Comparison of ENCODE assay signal across 1 cellular context in the genomic region with DNA sequence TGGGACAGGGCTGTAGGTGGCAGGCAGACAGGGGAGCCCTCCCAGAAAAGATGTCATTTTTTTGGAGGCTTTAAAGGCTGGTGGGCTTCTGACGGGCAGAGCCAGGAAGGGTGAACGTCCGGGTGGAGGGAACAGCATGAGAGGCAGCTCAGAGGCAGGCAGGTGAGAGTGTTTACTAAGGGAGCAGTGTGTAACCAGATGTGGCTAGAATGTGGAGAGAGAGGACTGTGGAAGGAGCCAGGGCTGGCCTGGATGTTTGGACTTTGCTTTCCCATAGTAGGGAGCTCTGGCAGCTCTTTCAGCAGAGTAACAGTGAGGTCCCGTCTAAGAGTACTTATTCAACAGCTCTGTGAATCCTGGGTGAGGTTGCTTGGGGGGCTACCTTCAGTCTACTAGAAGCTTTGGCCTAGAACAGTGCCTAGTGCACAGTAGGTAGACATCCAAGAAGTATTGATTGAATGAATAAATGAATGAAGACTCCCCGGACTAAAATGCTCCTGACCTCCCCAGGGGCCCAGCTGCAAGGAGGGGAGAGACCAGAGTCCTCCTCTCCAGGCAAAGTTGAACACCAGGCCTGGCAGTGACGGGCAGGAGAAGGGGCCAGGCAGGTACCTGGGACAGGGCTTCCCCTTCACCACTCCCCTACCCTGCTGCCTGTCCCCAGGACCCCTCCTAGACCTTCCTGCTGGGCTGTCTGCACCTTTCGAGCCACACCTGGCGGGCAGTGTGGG.
A peak's percentile ranks its signal among the peaks of the same experiment; 100 is the strongest.
TF ChIP-seq lines count a peak whose summit lies in the region.

No MANE protein-coding gene starts in this region.

TF ChIP-seq in HepG2, 621 proteins besides CTCF, POLR2A, EP300 and RAD21 (continued from another document and continues in another):
- TF ChIP-seq, protein P1, sequence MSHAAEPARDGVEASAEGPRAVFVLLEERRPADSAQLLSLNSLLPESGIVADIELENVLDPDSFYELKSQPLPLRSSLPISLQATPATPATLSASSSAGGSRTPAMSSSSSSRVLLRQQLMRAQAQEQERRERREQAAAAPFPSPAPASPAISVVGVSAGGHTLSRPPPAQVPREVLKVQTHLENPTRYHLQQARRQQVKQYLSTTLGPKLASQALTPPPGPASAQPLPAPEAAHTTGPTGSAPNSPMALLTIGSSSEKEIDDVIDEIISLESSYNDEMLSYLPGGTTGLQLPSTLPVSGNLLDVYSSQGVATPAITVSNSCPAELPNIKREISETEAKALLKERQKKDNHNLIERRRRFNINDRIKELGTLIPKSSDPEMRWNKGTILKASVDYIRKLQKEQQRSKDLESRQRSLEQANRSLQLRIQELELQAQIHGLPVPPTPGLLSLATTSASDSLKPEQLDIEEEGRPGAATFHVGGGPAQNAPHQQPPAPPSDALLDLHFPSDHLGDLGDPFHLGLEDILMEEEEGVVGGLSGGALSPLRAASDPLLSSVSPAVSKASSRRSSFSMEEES (CRISPR knock-in tag; IDR thresholded peaks at IDR 0.05) = no peak
- TF ChIP-seq, protein P2, sequence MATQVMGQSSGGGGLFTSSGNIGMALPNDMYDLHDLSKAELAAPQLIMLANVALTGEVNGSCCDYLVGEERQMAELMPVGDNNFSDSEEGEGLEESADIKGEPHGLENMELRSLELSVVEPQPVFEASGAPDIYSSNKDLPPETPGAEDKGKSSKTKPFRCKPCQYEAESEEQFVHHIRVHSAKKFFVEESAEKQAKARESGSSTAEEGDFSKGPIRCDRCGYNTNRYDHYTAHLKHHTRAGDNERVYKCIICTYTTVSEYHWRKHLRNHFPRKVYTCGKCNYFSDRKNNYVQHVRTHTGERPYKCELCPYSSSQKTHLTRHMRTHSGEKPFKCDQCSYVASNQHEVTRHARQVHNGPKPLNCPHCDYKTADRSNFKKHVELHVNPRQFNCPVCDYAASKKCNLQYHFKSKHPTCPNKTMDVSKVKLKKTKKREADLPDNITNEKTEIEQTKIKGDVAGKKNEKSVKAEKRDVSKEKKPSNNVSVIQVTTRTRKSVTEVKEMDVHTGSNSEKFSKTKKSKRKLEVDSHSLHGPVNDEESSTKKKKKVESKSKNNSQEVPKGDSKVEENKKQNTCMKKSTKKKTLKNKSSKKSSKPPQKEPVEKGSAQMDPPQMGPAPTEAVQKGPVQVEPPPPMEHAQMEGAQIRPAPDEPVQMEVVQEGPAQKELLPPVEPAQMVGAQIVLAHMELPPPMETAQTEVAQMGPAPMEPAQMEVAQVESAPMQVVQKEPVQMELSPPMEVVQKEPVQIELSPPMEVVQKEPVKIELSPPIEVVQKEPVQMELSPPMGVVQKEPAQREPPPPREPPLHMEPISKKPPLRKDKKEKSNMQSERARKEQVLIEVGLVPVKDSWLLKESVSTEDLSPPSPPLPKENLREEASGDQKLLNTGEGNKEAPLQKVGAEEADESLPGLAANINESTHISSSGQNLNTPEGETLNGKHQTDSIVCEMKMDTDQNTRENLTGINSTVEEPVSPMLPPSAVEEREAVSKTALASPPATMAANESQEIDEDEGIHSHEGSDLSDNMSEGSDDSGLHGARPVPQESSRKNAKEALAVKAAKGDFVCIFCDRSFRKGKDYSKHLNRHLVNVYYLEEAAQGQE (IDR thresholded peaks at IDR 0.05; ENCODE audit: borderline replicate concordance in 1 of 2, low read depth in 1 of 2, low read length in 2 of 2) = peak; percentile 19 to 68; a peak in 3 of 4 replicates
- TF ChIP-seq HNF4A (CRISPR knock-in tag; IDR thresholded peaks at IDR 0.05) (peak; percentile 90), KLF9 (CRISPR knock-in tag; IDR thresholded peaks at IDR 0.05; ENCODE audit: low read depth) (no peak), ZNF446 (CRISPR knock-in tag; IDR thresholded peaks at IDR 0.05) (no peak), ZKSCAN1 (IDR thresholded peaks at IDR 0.05; ENCODE audit: low read length) (peak; percentile 91), SMAD3 (CRISPR knock-in tag; IDR thresholded peaks at IDR 0.05) (peak; percentile 32; the same call in 1 of the 2 replicates), RELA (CRISPR knock-in tag; IDR thresholded peaks at IDR 0.05) (no peak), IKZF1 (IDR thresholded peaks at IDR 0.05) (no peak), FOXO1 (CRISPR knock-in tag; IDR thresholded peaks at IDR 0.05) (peak; percentile 88), ZNF160 (CRISPR knock-in tag; IDR thresholded peaks at IDR 0.05) (no peak), ZNF232 (CRISPR knock-in tag; IDR thresholded peaks at IDR 0.05; ENCODE audit: borderline replicate concordance) (no peak), KLF12 (CRISPR knock-in tag; IDR thresholded peaks at IDR 0.05; ENCODE audit: borderline replicate concordance) (no peak), HNF4G (IDR thresholded peaks at IDR 0.05; ENCODE audit: borderline replicate concordance, low read depth, low read length) (peak; percentile 91), HNF4G (CRISPR knock-in tag; IDR thresholded peaks at IDR 0.05; ENCODE audit: borderline replicate concordance, low read depth) (peak; percentile 45; the same call in 1 of the 2 replicates), SRSF1 (optimal IDR thresholded peaks at IDR 0.05; ENCODE audit: low read depth, low read length) (no peak), ZNF780A (CRISPR knock-in tag; IDR thresholded peaks at IDR 0.05) (no peak), ZSCAN25 (CRISPR knock-in tag; IDR thresholded peaks at IDR 0.05) (no peak), ZNF790 (CRISPR knock-in tag; IDR thresholded peaks at IDR 0.05; ENCODE audit: borderline replicate concordance) (no peak), ZNF292 (CRISPR knock-in tag; IDR thresholded peaks at IDR 0.05; ENCODE audit: borderline replicate concordance, low read depth) (peak; percentile 49; the same call in 1 of the 2 replicates), PAF1 (CRISPR knock-in tag; IDR thresholded peaks at IDR 0.05) (no peak), ZNF552 (CRISPR knock-in tag; IDR thresholded peaks at IDR 0.05; ENCODE audit: borderline replicate concordance) (no peak; the same call in 1 of the 2 replicates), ZNF629 (CRISPR knock-in tag; conservative IDR thresholded peaks at IDR 0.05) (peak; percentile 60; the same call in 1 of the 2 replicates), HDAC6 (IDR thresholded peaks at IDR 0.05; ENCODE audit: low read depth, low read length) (no peak), SETDB1 (CRISPR knock-in tag; IDR thresholded peaks at IDR 0.05; ENCODE audit: borderline replicate concordance) (no peak), DPF2 (CRISPR knock-in tag; IDR thresholded peaks at IDR 0.05; ENCODE audit: borderline replicate concordance, low read depth) (no peak), ASH2L (IDR thresholded peaks at IDR 0.05; ENCODE audit: insufficient read length, low read depth, low read length) (peak; percentile 61), SALL2 (CRISPR knock-in tag; IDR thresholded peaks at IDR 0.05) (no peak), MIER3 (CRISPR knock-in tag; IDR thresholded peaks at IDR 0.05; ENCODE audit: borderline replicate concordance) (no peak), ZNF264 (CRISPR knock-in tag; IDR thresholded peaks at IDR 0.05) (no peak), ZMYM3 (CRISPR knock-in tag; IDR thresholded peaks at IDR 0.05) (peak; percentile 98), FOSL2 (CRISPR knock-in tag; IDR thresholded peaks at IDR 0.05) (no peak), ZNF782 (CRISPR knock-in tag; IDR thresholded peaks at IDR 0.05; ENCODE audit: borderline replicate concordance) (no peak), ZNF841 (CRISPR knock-in tag; IDR thresholded peaks at IDR 0.05; ENCODE audit: borderline replicate concordance) (no peak), ZBTB7B (CRISPR knock-in tag; IDR thresholded peaks at IDR 0.05) (peak; percentile 33; the same call in 1 of the 2 replicates), TARDBP (CRISPR knock-in tag; IDR thresholded peaks at IDR 0.05) (no peak), ZNF607 (CRISPR knock-in tag; IDR thresholded peaks at IDR 0.05; ENCODE audit: borderline replicate concordance) (no peak), ATF7 (IDR thresholded peaks at IDR 0.05) (no peak), ATF7 (CRISPR knock-in tag; IDR thresholded peaks at IDR 0.05) (no peak), ZNF558 (CRISPR knock-in tag; IDR thresholded peaks at IDR 0.05; ENCODE audit: borderline replicate concordance) (no peak), ZFP37 (CRISPR knock-in tag; IDR thresholded peaks at IDR 0.05; ENCODE audit: borderline replicate concordance) (no peak)
- TF ChIP-seq, protein P3, sequence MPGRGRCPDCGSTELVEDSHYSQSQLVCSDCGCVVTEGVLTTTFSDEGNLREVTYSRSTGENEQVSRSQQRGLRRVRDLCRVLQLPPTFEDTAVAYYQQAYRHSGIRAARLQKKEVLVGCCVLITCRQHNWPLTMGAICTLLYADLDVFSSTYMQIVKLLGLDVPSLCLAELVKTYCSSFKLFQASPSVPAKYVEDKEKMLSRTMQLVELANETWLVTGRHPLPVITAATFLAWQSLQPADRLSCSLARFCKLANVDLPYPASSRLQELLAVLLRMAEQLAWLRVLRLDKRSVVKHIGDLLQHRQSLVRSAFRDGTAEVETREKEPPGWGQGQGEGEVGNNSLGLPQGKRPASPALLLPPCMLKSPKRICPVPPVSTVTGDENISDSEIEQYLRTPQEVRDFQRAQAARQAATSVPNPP (CRISPR knock-in tag; IDR thresholded peaks at IDR 0.05) = no peak
- TF ChIP-seq, protein P4, sequence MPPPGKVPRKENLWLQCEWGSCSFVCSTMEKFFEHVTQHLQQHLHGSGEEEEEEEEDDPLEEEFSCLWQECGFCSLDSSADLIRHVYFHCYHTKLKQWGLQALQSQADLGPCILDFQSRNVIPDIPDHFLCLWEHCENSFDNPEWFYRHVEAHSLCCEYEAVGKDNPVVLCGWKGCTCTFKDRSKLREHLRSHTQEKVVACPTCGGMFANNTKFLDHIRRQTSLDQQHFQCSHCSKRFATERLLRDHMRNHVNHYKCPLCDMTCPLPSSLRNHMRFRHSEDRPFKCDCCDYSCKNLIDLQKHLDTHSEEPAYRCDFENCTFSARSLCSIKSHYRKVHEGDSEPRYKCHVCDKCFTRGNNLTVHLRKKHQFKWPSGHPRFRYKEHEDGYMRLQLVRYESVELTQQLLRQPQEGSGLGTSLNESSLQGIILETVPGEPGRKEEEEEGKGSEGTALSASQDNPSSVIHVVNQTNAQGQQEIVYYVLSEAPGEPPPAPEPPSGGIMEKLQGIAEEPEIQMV (CRISPR knock-in tag; IDR thresholded peaks at IDR 0.05; ENCODE audit: low read depth) = no peak
- TF ChIP-seq, protein P5, sequence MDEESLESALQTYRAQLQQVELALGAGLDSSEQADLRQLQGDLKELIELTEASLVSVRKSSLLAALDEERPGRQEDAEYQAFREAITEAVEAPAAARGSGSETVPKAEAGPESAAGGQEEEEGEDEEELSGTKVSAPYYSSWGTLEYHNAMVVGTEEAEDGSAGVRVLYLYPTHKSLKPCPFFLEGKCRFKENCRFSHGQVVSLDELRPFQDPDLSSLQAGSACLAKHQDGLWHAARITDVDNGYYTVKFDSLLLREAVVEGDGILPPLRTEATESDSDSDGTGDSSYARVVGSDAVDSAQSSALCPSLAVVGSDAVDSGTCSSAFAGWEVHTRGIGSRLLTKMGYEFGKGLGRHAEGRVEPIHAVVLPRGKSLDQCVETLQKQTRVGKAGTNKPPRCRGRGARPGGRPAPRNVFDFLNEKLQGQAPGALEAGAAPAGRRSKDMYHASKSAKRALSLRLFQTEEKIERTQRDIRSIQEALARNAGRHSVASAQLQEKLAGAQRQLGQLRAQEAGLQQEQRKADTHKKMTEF (CRISPR knock-in tag; IDR thresholded peaks at IDR 0.05) = no peak
- TF ChIP-seq, protein P6, sequence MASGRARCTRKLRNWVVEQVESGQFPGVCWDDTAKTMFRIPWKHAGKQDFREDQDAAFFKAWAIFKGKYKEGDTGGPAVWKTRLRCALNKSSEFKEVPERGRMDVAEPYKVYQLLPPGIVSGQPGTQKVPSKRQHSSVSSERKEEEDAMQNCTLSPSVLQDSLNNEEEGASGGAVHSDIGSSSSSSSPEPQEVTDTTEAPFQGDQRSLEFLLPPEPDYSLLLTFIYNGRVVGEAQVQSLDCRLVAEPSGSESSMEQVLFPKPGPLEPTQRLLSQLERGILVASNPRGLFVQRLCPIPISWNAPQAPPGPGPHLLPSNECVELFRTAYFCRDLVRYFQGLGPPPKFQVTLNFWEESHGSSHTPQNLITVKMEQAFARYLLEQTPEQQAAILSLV (CRISPR knock-in tag; IDR thresholded peaks at IDR 0.05; ENCODE audit: borderline replicate concordance) = no peak
- TF ChIP-seq, protein P7, sequence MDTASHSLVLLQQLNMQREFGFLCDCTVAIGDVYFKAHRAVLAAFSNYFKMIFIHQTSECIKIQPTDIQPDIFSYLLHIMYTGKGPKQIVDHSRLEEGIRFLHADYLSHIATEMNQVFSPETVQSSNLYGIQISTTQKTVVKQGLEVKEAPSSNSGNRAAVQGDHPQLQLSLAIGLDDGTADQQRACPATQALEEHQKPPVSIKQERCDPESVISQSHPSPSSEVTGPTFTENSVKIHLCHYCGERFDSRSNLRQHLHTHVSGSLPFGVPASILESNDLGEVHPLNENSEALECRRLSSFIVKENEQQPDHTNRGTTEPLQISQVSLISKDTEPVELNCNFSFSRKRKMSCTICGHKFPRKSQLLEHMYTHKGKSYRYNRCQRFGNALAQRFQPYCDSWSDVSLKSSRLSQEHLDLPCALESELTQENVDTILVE (CRISPR knock-in tag; IDR thresholded peaks at IDR 0.05) = no peak
- TF ChIP-seq, protein P8, sequence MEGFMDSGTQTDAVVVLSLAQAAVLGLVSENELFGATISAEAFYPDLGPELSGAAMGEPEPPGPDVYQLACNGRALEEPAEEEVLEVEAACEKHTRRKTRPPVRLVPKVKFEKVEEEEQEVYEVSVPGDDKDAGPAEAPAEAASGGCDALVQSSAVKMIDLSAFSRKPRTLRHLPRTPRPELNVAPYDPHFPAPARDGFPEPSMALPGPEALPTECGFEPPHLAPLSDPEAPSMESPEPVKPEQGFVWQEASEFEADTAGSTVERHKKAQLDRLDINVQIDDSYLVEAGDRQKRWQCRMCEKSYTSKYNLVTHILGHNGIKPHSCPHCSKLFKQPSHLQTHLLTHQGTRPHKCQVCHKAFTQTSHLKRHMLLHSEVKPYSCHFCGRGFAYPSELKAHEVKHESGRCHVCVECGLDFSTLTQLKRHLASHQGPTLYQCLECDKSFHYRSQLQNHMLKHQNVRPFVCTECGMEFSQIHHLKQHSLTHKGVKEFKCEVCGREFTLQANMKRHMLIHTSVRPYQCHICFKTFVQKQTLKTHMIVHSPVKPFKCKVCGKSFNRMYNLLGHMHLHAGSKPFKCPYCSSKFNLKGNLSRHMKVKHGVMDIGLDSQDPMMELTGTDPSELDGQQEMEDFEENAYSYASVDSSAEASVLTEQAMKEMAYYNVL (CRISPR knock-in tag; IDR thresholded peaks at IDR 0.05; ENCODE audit: borderline replicate concordance) = no peak
- TF ChIP-seq, protein P9, sequence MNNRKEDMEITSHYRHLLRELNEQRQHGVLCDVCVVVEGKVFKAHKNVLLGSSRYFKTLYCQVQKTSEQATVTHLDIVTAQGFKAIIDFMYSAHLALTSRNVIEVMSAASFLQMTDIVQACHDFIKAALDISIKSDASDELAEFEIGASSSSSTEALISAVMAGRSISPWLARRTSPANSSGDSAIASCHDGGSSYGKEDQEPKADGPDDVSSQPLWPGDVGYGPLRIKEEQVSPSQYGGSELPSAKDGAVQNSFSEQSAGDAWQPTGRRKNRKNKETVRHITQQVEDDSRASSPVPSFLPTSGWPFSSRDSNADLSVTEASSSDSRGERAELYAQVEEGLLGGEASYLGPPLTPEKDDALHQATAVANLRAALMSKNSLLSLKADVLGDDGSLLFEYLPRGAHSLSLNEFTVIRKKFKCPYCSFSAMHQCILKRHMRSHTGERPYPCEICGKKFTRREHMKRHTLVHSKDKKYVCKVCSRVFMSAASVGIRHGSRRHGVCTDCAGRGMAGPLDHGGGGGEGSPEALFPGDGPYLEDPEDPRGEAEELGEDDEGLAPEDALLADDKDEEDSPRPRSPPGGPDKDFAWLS (CRISPR knock-in tag; IDR thresholded peaks at IDR 0.05; ENCODE audit: borderline replicate concordance) = no peak
